Comparison of ENCODE assay signal across 32 cellular contexts in genomic region chr16:60299345-60299744, GRCh38.
"Had no signal": no experiment of that assay in that cellular context is flagged by ENCODE, and none has a peak within 500 bp of the region (broad histone marks: within the 10 kb centered on the region; RNA-seq: fewer than 3 reads in every experiment).

No MANE protein-coding gene starts in this region.

- DNase-seq: activated effector memory CD4-positive, alpha-beta T cell treated with anti-CD3 and anti-CD28 coated beads, Interleukin-2, amount 50 U/mL, for 16 hours; activated effector memory CD4-positive, alpha-beta T cell treated with Interleukin-2 at 50 U/mL for 16 hours; activated gamma-delta T cell; activated gamma-delta T cell treated with Interleukin-2 at 50 U/mL for 16 hours; activated naive CD4-positive, alpha-beta T cell; activated naive CD4-positive, alpha-beta T cell treated with anti-CD3 and anti-CD28 coated beads for 36 hours; activated naive CD4-positive, alpha-beta T cell treated with anti-CD3 and anti-CD28 coated beads, Interleukin-2, amount 10 ng/mL, durations not matched to agents 7 days and 5 days; activated naive CD4-positive, alpha-beta T cell treated with anti-CD3 and anti-CD28 coated beads, Interleukin-2, amount 50 U/mL, for 16 hours; activated naive CD4-positive, alpha-beta T cell treated with Interleukin-2 at 50 U/mL for 16 hours; activated naive CD8-positive, alpha-beta T cell treated with anti-CD3 and anti-CD28 coated beads for 36 hours; activated naive CD8-positive, alpha-beta T cell treated with anti-CD3 and anti-CD28 coated beads, Interleukin-2, amount 10 ng/mL, durations not matched to agents 7 days and 5 days; activated naive CD8-positive, alpha-beta T cell treated with anti-CD3 and anti-CD28 coated beads, Interleukin-2, amount 50 U/mL, for 24 hours; activated T-cell treated with anti-CD3 and anti-CD28 coated beads, Interleukin-2, amount 50 U/mL, for 1 hour; activated T-cell treated with anti-CD3 and anti-CD28 coated beads, Interleukin-2, amount 50 U/mL, for 24 hours; activated T-cell treated with anti-CD3 and anti-CD28 coated beads, Interleukin-2, amount 50 U/mL, for 4 hours; activated T-cell treated with anti-CD3 and anti-CD28 coated beads, Interleukin-2, amount 50 U/mL, for 48 hours; activated T-cell treated with anti-CD3 and anti-CD28 coated beads, Interleukin-2, amount 50 U/mL, for 72 hours; adrenal gland; amniotic stem cell; amygdala; anterior cingulate cortex; aorta; body of pancreas; brain microvascular endothelial cell; caudate nucleus; central memory CD4-positive, alpha-beta T cell; cerebellar nuclear complex had no signal

- H3K36me3 ChIP-seq: adrenal gland, ascending aorta, brain microvascular endothelial cell, breast epithelium, cardiac muscle cell had no signal

- H3K9me3 ChIP-seq: adrenal gland, ascending aorta, body of pancreas, breast epithelium had no signal

- ATAC-seq: activated naive CD4-positive, alpha-beta T cell treated with anti-CD3 and anti-CD28 coated beads, Interleukin-2, amount 50 U/mL, for 72 hours; activated naive CD8-positive, alpha-beta T cell treated with anti-CD3 and anti-CD28 coated beads, Interleukin-2, amount 50 U/mL, for 24 hours; activated T-cell treated with anti-CD3 and anti-CD28 coated beads, Interleukin-2, amount 50 U/mL, for 4 hours; activated T-cell treated with anti-CD3 and anti-CD28 coated beads, Interleukin-2, amount 50 U/mL, for 72 hours; activated T-helper 17 cell treated with anti-CD3 and anti-CD28 coated beads, Interleukin-2, amount 50 U/mL, for 72 hours; body of pancreas had no signal

- H3K4me1 ChIP-seq: adrenal gland, ascending aorta, body of pancreas, breast epithelium had no signal

- H3K4me3 ChIP-seq: adrenal gland, ascending aorta, body of pancreas, breast epithelium, cardiac muscle cell had no signal

- H3K27me3 ChIP-seq: adrenal gland, ascending aorta, body of pancreas, brain microvascular endothelial cell, breast epithelium, cardiac muscle cell had no signal

- H3K27ac ChIP-seq: adrenal gland, ascending aorta, body of pancreas, brain microvascular endothelial cell, breast epithelium, cardiac muscle cell had no signal
